Comparison of ENCODE assay signal across 22 cellular contexts in the genomic region with DNA sequence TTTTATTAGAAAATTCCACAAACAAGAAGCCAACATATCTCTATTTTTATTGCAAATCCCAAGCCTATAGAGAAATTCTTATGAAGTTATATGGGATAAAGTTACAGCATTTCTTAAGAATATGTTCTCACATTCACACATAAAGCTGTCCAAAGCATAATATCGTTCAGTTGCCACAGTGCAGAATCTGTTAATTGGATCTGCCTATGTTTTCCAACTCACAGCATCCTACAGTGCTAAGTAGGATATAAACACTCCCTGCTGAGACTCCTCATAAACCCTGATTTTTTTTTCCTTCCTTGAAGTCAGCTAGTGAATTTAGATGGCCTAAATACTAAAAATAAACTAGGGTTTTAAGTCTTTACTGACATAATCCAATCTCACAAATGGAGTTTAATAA.
DNase-seq lines count a peak whose midpoint lies in the region; ATAC-seq and TF ChIP-seq lines count a peak whose summit lies in the region.
"Had no signal": no experiment of that assay in that cellular context is flagged by ENCODE, and none has a peak within 500 bp of the region (broad histone marks: within the 10 kb centered on the region; RNA-seq: fewer than 3 reads in every experiment).

No MANE protein-coding gene starts in this region.

- H3K9me3 ChIP-seq in SJCRH30 (replicated peaks) = no peaks in the 10 kb centered on the region
- H3K9me3 ChIP-seq: BE2C, Caco-2, HAP-1 had no signal

- H3K27ac ChIP-seq in SJCRH30 = 0 out of 2 replicates have a peak overlapping the region, but pooled peaks have one; percentile 8
- H3K27ac ChIP-seq: GM23248 had no signal

- H3K4me1 ChIP-seq in SJCRH30 = no peaks in the 10 kb centered on the region
- H3K4me1 ChIP-seq: BE2C, Caco-2 had no signal

- H3K36me3 ChIP-seq in SJCRH30 = no peaks in the 10 kb centered on the region
- H3K36me3 ChIP-seq: BE2C, HAP-1 had no signal

- no peak overlapping the region for H3K4me3 ChIP-seq in SJCRH30
- H3K4me3 ChIP-seq: GM23248, HAP-1, K562 had no signal

- POLR2A ChIA-PET in HEK293T (lab: Yijun Ruan, JAX) = no interaction called here

- no peaks in the 10 kb centered on the region for H3K27me3 ChIP-seq in SJCRH30
- H3K27me3 ChIP-seq: BE2C had no signal

- CTCF ChIA-PET in HEK293T (lab: Yijun Ruan, JAX) = no interaction called here

- no peak for ATAC-seq in HG03457 (IDR thresholded peaks at IDR 0.05; ENCODE audit: unreplicated experiment)
- ATAC-seq in HG03439 (IDR thresholded peaks at IDR 0.05; ENCODE audit: unreplicated experiment) = no peak
- no peak for ATAC-seq in GM21381 (IDR thresholded peaks at IDR 0.05; ENCODE audit: unreplicated experiment)
- ATAC-seq: K562 had no signal

- DNase-seq in NCI-H748 (lab: John Stamatoyannopoulos, UW; ENCODE audit: unreplicated experiment) = peak; percentile 14
- DNase-seq in NCI-H748 treated with DMSO at 0.1 percent for 48 hours (lab: John Stamatoyannopoulos, UW) = no peak
- DNase-seq in HEK293T (ENCODE audit: extremely low spot score) = peak; percentile 15
- DNase-seq in SJCRH30 = peak in 1 of 2 experiments; percentile 15
- DNase-seq in superior temporal gyrus (ENCODE audit: extremely low spot score) = peak; percentile 50
- DNase-seq: ACHN; BE2C; C1 segment of cervical spinal cord; Caco-2; CD4-positive, CD25-positive, alpha-beta regulatory T cell; CD8-positive, alpha-beta memory T cell; DMS153; DMS79; GDM1; HFFc6; IMR-90 had no signal

TF ChIP-seq in HEK293T, 16 proteins besides CTCF, POLR2A, EP300 and RAD21:
- no peak for TF ChIP-seq L3MBTL2 (conservative IDR thresholded peaks at IDR 0.05)
- peak; percentile 72 for TF ChIP-seq ZNF384 (IDR thresholded peaks at IDR 0.05)
- TF ChIP-seq ARNT (IDR thresholded peaks at IDR 0.05) = no peak
- no peak for TF ChIP-seq LEF1 (IDR thresholded peaks at IDR 0.05; ENCODE audit: borderline replicate concordance)
- no peak for TF ChIP-seq BHLHE40 (IDR thresholded peaks at IDR 0.05; ENCODE audit: borderline replicate concordance)
